21 cellular contexts compared by ENCODE assay signal in genomic region chr1:11487196-11487751, GRCh38. TPM values are rescaled to one million over a fixed set of nuclear protein-coding genes. Genes with fewer than 3 reads are reported as not detected.
DNase-seq lines count a peak whose midpoint lies in the region; ATAC-seq, FAIRE-seq and TF ChIP-seq lines count a peak whose summit lies in the region.
"Had no signal": no experiment of that assay in that cellular context is flagged by ENCODE, and none has a peak within 500 bp of the region (broad histone marks: within the 10 kb centered on the region; RNA-seq: fewer than 3 reads in every experiment).

No MANE protein-coding gene starts in this region.

- no peak for TF ChIP-seq CTCF in D721Med (IDR thresholded peaks at IDR 0.05; ENCODE audit: insufficient read depth, missing control alignments)

- no peak overlapping the region for H3K4me3 ChIP-seq in ectodermal cell (ENCODE audit: insufficient read depth, low read depth, low read length)
- H3K4me3 ChIP-seq: A549, BLaER1, MG63 had no signal

- no peak for FAIRE-seq in D721Med (lab: Jason Lieb, UNC)
- FAIRE-seq: A549, GM12892, GM18507, H54 had no signal

- DNase-seq in D721Med (ENCODE audit: insufficient read length, low spot score): peak; percentile 80
- peak; percentile 97 for DNase-seq in NCI-H82 (lab: John Stamatoyannopoulos, UW)
- DNase-seq in putamen (ENCODE audit: low spot score): peak; percentile 57
- no peak for DNase-seq in stimulated activated naive CD8-positive, alpha-beta T cell treated with anti-CD3 and anti-CD28 coated beads, Interleukin-15, Interleukin-2, amounts not matched to agents 100 U/mL and 50 U/mL, for 24 hours
- no peak for DNase-seq in hepatic stellate cell (ENCODE audit: low spot score)
- no peak for DNase-seq in NCI-H1930 (lab: John Stamatoyannopoulos, UW)
- DNase-seq: CD8-positive, alpha-beta T cell; DMS79; Kasumi-1; MG63; NCI-H1092; NCI-H146; NCI-H2081; NCI-H510A had no signal

- H3K4me1 ChIP-seq in ectodermal cell (ENCODE audit: control insufficient read depth, insufficient read depth, low read length): peaks cover 23% of the 10 kb centered on the region
- H3K4me1 ChIP-seq: A549 had no signal

- 31 to 36% methylated on average over 10 of the region's 10 CpGs for WGBS in ectodermal cell, 2 experiments

- no peaks in the 10 kb centered on the region for H3K36me3 ChIP-seq in ectodermal cell (ENCODE audit: control insufficient read depth, insufficient read depth, low read length)
- H3K36me3 ChIP-seq: BLaER1, MG63 had no signal

- H3K27me3 ChIP-seq in ectodermal cell (ENCODE audit: control insufficient read depth, insufficient read depth, low read length, poor library complexity, severe bottlenecking): no peaks in the 10 kb centered on the region

- H3K9me3 ChIP-seq in ectodermal cell (ENCODE audit: control insufficient read depth, low read length): no peaks in the 10 kb centered on the region
- H3K9me3 ChIP-seq: A549, BLaER1, MG63 had no signal

- H3K27ac ChIP-seq in ectodermal cell (ENCODE audit: insufficient read depth, low read depth, low read length, poor library complexity, severe bottlenecking): peak overlapping the region; percentile 27
- H3K27ac ChIP-seq: A549, BLaER1 had no signal

- no peak for ATAC-seq in stimulated activated naive CD8-positive, alpha-beta T cell treated with anti-CD3 and anti-CD28 coated beads, Interleukin-15, Interleukin-2, amounts not matched to agents 100 U/mL and 50 U/mL, for 24 hours
- no peak for ATAC-seq in GM18870 (IDR thresholded peaks at IDR 0.05; ENCODE audit: unreplicated experiment)
- ATAC-seq: A549; CD8-positive, alpha-beta T cell had no signal

RNA-seq across cellular contexts. Expression of gene DISP3, which starts 8.3 kb away (rescaled TPM):
- polyA plus RNA-seq in ectodermal cell (2013, experiment 1 of 4): 6.0 TPM
- polyA plus RNA-seq in ectodermal cell (2013, experiment 2 of 4): 5.0 TPM
- 7.4 TPM for polyA plus RNA-seq in ectodermal cell (2013, experiment 3 of 4)
- 7.9 TPM for polyA plus RNA-seq in ectodermal cell (2013, experiment 4 of 4)

Comparison
In these comparisons a context has a peak if more than half of its experiments do, and no peak if none do; other contexts are left out.
1. DNase-seq: peak in D721Med (single experiment), NCI-H82 (single experiment) and putamen (single experiment); none in stimulated activated naive CD8-positive, alpha-beta T cell treated with anti-CD3 and anti-CD28 coated beads, Interleukin-15, Interleukin-2, amounts not matched to agents 100 U/mL and 50 U/mL, for 24 hours (single experiment), hepatic stellate cell (single experiment) and NCI-H1930 (0 of 2).